Comparison of ENCODE assay signal across 8 cellular contexts in genomic region chr12:122078141-122079037, GRCh38. TPM values are rescaled to one million over a fixed set of nuclear protein-coding genes. Genes with fewer than 3 reads are reported as not detected.
A peak's percentile ranks its signal among the peaks of the same experiment; 100 is the strongest.
DNase-seq lines count a peak whose midpoint lies in the region; ATAC-seq and TF ChIP-seq lines count a peak whose summit lies in the region.

MLXIP (plus strand) TSS chr12:122078756; CDS start chr12:122078854, 98 bp downstream.

- TF ChIP-seq CTCF in Caco-2 (IDR thresholded peaks at IDR 0.05; ENCODE audit: insufficient read depth in 1 of 2, low read depth in 1 of 2, low read length in 1 of 2, severe bottlenecking in 1 of 2, unreplicated experiment in 1 of 2) (no peak), OCI-LY1 (IDR thresholded peaks at IDR 0.05; ENCODE audit: low read length) (no peak), endothelial cell (IDR thresholded peaks at IDR 0.05; ENCODE audit: unreplicated experiment) (no peak)

- 0 out of 2 replicates have a peak, but pooled peaks cover 5% of the 10 kb centered on the region for H3K79me2 ChIP-seq in OCI-LY1 (ENCODE audit: insufficient read depth, low read length)

- H3K27me3 Mint-ChIP-seq in Caco-2 (ENCODE audit: insufficient read depth, unreplicated experiment) (no peaks in the 10 kb centered on the region), endothelial cell (ENCODE audit: unreplicated experiment) (peaks cover 9% of the 10 kb centered on the region)

- peak within 1 kb of the TSS; percentile 92 for H3K4me2 ChIP-seq in OCI-LY1 (ENCODE audit: low read length)

- H3F3A ChIP-seq in OCI-LY1 (ENCODE audit: insufficient read depth, low read length): no peaks in the 10 kb centered on the region; the same call in 1 of the 2 replicates

- H3K36me3 ChIP-seq in Caco-2 (ENCODE audit: control insufficient read depth, insufficient read depth, low read length) (no peaks in the 10 kb centered on the region), HUES6 (ENCODE audit: control insufficient read depth, insufficient read depth, low read length) (no peaks in the 10 kb centered on the region), OCI-LY1 (ENCODE audit: insufficient read depth, low read length) (peaks cover 9% of the 10 kb centered on the region; the same call in 1 of the 2 replicates)

- POLR2A ChIA-PET in Caco-2 (lab: Charles Lee): interaction anchor here (0.5 to 2.0 kb wide), 16 partner anchors 9 to 195 kb away, joined by 3 to 17 read pairs (median 4); partner anchors contain the start of gene DIABLO

- H3K27ac ChIP-seq in HUES6 (ENCODE audit: low read depth, low read length): peak within 1 kb of the TSS; percentile 58; the same call in 1 of the 2 replicates
- peak within 1 kb of the TSS; percentile 67 for H3K27ac ChIP-seq in OCI-LY1 (ENCODE audit: low read depth, low read length, poor library complexity, severe bottlenecking)

- no peaks in the 10 kb centered on the region for H3K9me2 ChIP-seq in OCI-LY1 (ENCODE audit: low read depth, low read length)

- 0 out of 2 replicates have a peak within 1 kb of the TSS, but pooled peaks have one; percentile 15 for H2AFZ ChIP-seq in OCI-LY1 (ENCODE audit: low read length)

- H3K4me1 Mint-ChIP-seq in Caco-2 (ENCODE audit: low read depth, unreplicated experiment) (peaks cover 19% of the 10 kb centered on the region), endothelial cell (ENCODE audit: unreplicated experiment) (peaks cover 36% of the 10 kb centered on the region)

- peaks cover 20% of the 10 kb centered on the region for H3K36me3 Mint-ChIP-seq in Caco-2 (ENCODE audit: insufficient read depth, unreplicated experiment)
- no peaks in the 10 kb centered on the region for H3K36me3 Mint-ChIP-seq in endothelial cell (ENCODE audit: low read depth, unreplicated experiment)

- H3K9me3 Mint-ChIP-seq in Caco-2 (ENCODE audit: unreplicated experiment) (no peaks in the 10 kb centered on the region), endothelial cell (ENCODE audit: unreplicated experiment) (no peaks in the 10 kb centered on the region)

- peak within 1 kb of the TSS; percentile 76 for H3K4me3 Mint-ChIP-seq in Caco-2 (ENCODE audit: unreplicated experiment)
- peak within 1 kb of the TSS; percentile 94 for H3K4me3 Mint-ChIP-seq in endothelial cell (ENCODE audit: unreplicated experiment)

- no peaks in the 10 kb centered on the region for H3K27me3 ChIP-seq in Caco-2 (replicated peaks; ENCODE audit: control insufficient read depth, insufficient read depth, low read length)
- H3K27me3 ChIP-seq in HUES6 (ENCODE audit: control insufficient read depth, insufficient read depth, low read length): peaks cover 14% of the 10 kb centered on the region
- 0 out of 2 replicates have a peak, but pooled peaks cover 3% of the 10 kb centered on the region for H3K27me3 ChIP-seq in OCI-LY1 (ENCODE audit: insufficient read depth, low read length)

- CTCF ChIA-PET in Caco-2 (lab: Charles Lee): interaction anchor here (0.6 to 1.6 kb wide), 6 partner anchors 15 to 1918 kb away, joined by 3 to 7 read pairs (median 4); no protein-coding TSS in a partner anchor

- DNase-seq in Caco-2 (peak; percentile 92 to 95), endothelial cell (ENCODE audit: low spot score) (peak; percentile 90), middle frontal gyrus (ENCODE audit: extremely low spot score, low spot score) (peak; percentile 88)
- peak; percentile 92 for DNase-seq in activated CD8-positive, alpha-beta memory T cell treated with anti-CD3 and anti-CD28 coated beads, Interleukin-2, amount 50 U/mL, for 4 hours
- DNase-seq in stimulated activated CD8-positive, alpha-beta memory T cell treated with anti-CD3 and anti-CD28 coated beads, Interleukin-4, amount 100 ng/mL, for 1 hour (ENCODE audit: low read depth in 2 of 2, low spot score in 1 of 2): peak; percentile 78 to 83

- BruUV-seq in Caco-2 (replicated peaks; lab: Mats Ljungman, UMichigan): TSS peak; percentile 86

- intact Hi-C loops in Caco-2 (cut with micrococcal nuclease; ENCODE audit: unreplicated experiment): loop anchor here (1.0 to 5.0 kb wide), 3 partner anchors 14 to 44 kb away; no protein-coding TSS in a partner anchor

- peak; percentile 77 for ATAC-seq in GM21390 (IDR thresholded peaks at IDR 0.05; ENCODE audit: unreplicated experiment)

- H3K9me3 ChIP-seq in Caco-2 (no peaks in the 10 kb centered on the region), HUES6 (ENCODE audit: control insufficient read depth, insufficient read depth, low read depth, low read length) (no peaks in the 10 kb centered on the region), OCI-LY1 (ENCODE audit: low read length) (no peaks in the 10 kb centered on the region)

- peak within 1 kb of the TSS; percentile 71 for H3K27ac Mint-ChIP-seq in Caco-2 (ENCODE audit: unreplicated experiment)
- peak within 1 kb of the TSS; percentile 89 for H3K27ac Mint-ChIP-seq in endothelial cell (ENCODE audit: unreplicated experiment)

- H3K9ac ChIP-seq in HUES6 (ENCODE audit: low read length) (peak within 1 kb of the TSS; percentile 73), OCI-LY1 (ENCODE audit: low read length) (peak within 1 kb of the TSS; percentile 72)

- H3K4me3 ChIP-seq in Caco-2 (ENCODE audit: low read depth, low read length) (peak within 1 kb of the TSS; percentile 64), HUES6 (ENCODE audit: low read depth, low read length) (peak within 1 kb of the TSS; percentile 63), OCI-LY1 (ENCODE audit: low read depth, low read length, poor library complexity, severe bottlenecking) (peak within 1 kb of the TSS; percentile 76)

- H4K20me1 ChIP-seq in OCI-LY1 (ENCODE audit: insufficient read depth, low read length): no peaks in the 10 kb centered on the region

- H3K4me1 ChIP-seq in Caco-2 (peaks cover 17% of the 10 kb centered on the region), HUES6 (ENCODE audit: control insufficient read depth, insufficient read depth, low read length) (peaks cover 32% of the 10 kb centered on the region), OCI-LY1 (ENCODE audit: insufficient read depth, low read length, severe bottlenecking) (peaks cover 57% of the 10 kb centered on the region)

RNA-seq across cellular contexts. Expression of gene MLXIP, which starts in this region (rescaled TPM):
- total RNA-seq in Caco-2 (2022): 51.3 and 54.5 TPM in 2 replicates
- total RNA-seq in endothelial cell (ENCODE audit: unreplicated experiment): 63.3 TPM

Comparison
In these comparisons a context has a peak if more than half of its experiments do, and no peak if none do; other contexts are left out.
1. Peak in every context shown above with its lines: DNase-seq, ATAC-seq, H3K4me3 ChIP-seq and H3K27ac ChIP-seq.